19 cellular contexts compared by ENCODE assay signal in the genomic region with DNA sequence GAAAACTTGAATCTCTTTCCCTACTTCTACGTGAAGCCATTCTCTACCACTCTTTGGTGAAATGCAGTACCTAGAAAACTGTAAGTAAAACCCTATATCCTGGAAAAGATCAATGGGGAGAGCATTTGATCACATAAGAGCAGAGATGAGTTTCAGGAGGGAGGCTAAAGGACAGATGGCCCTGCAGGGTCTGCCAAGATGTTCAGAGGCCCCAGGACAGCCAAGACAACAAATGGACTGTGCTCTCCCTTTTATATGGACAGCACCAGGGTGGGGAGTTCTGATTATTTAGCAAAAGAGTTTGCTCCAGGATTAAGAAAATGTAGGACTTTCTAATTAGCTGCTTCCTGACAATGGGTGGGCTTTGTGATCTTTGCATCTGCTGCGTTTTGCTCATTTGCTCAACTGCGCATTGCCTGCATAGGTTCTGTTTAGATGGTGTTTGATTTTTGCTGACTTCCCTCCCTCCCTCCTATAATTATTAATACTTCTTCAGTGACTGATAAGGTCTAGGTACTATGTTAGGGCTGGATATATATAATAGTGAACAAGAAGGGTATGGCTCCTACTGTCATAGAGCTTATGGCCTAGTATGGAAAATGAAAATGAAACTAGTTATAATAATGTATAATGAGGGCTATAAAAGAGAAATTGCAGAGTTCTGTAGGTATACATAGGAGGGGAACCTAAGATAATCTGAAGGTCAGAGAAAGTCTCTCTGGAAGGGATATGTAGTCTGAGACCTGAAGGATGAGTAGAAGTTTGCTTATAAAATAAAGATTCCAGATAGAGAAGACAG.
DNase-seq lines count a peak whose midpoint lies in the region; ATAC-seq and TF ChIP-seq lines count a peak whose summit lies in the region.
"Had no signal": no experiment of that assay in that cellular context is flagged by ENCODE, and none has a peak within 500 bp of the region (broad histone marks: within the 10 kb centered on the region; RNA-seq: fewer than 3 reads in every experiment).

No MANE protein-coding gene starts in this region.

- no peaks in the 10 kb centered on the region for H3K36me3 Mint-ChIP-seq in CD4-positive, CD25-positive, alpha-beta regulatory T cell
- peaks cover 6% of the 10 kb centered on the region for H3K36me3 Mint-ChIP-seq in WTC11

- peak overlapping the region in 3 of 4 donors; percentile 48 to 68 (median 67) for H3K4me3 Mint-ChIP-seq in CD4-positive, CD25-positive, alpha-beta regulatory T cell
- no peak overlapping the region for H3K4me3 Mint-ChIP-seq in WTC11

- H3K27ac ChIP-seq in CD4-positive, CD25-positive, alpha-beta regulatory T cell (ENCODE audit: insufficient read depth, low read length, poor library complexity, severe bottlenecking) = no peak overlapping the region
- H3K27ac ChIP-seq: colonic mucosa, epithelial cell of prostate, VCaP had no signal

- H3K9me3 Mint-ChIP-seq in CD4-positive, CD25-positive, alpha-beta regulatory T cell = peaks cover 0 to 9% (median 4%) of the 10 kb centered on the region in 7 donors
- H3K9me3 Mint-ChIP-seq in WTC11 = peaks cover 21% of the 10 kb centered on the region

- no peaks in the 10 kb centered on the region for H3K36me3 ChIP-seq in CD4-positive, CD25-positive, alpha-beta regulatory T cell (ENCODE audit: control insufficient read depth, insufficient read depth, low read length)
- H3K36me3 ChIP-seq: colonic mucosa had no signal

- intact Hi-C loops in left colon (cut with DNase I, micrococcal nuclease) = no loop called here

- POLR2A ChIA-PET in WTC11 (lab: Charles Lee) = no interaction called here

- peak in 1 of 3 donors; percentile 15 for DNase-seq in CD4-positive, CD25-positive, alpha-beta regulatory T cell
- DNase-seq in WTC11 (ENCODE audit: low spot score) = no peak
- DNase-seq in left colon = no peak
- DNase-seq in hepatic stellate cell (ENCODE audit: low spot score) = no peak
- no peak for DNase-seq in inferior parietal cortex (ENCODE audit: extremely low spot score)
- no peak for DNase-seq in activated gamma-delta T cell (lab: John Stamatoyannopoulos, UW)
- DNase-seq in SHP77 treated with DMSO at 0.1 percent for 48 hours (lab: John Stamatoyannopoulos, UW) = no peak
- DNase-seq: activated CD8-positive, alpha-beta memory T cell treated with anti-CD3 and anti-CD28 coated beads, Interleukin-2, amount 50 U/mL, for 48 hours; amniotic stem cell; colonic mucosa; DMS79 treated with DMSO at 0.1 percent for 48 hours; head of caudate nucleus; NCI-H187 treated with DMSO at 0.1 percent for 48 hours; NCI-H526; stimulated activated CD4-positive, alpha-beta T cell treated with anti-CD3 and anti-CD28 coated beads, Interleukin-12 subunit alpha, Interleukin-12 subunit beta, amount 100 ng/mL, for 4 hours had no signal

- no peak for TF ChIP-seq CTCF in WTC11 (IDR thresholded peaks at IDR 0.05)

- CTCF ChIA-PET in WTC11 (lab: Charles Lee) = no interaction called here

- H3K4me1 Mint-ChIP-seq in CD4-positive, CD25-positive, alpha-beta regulatory T cell = peaks cover 8 to 16% (median 9%) of the 10 kb centered on the region in 4 donors
- H3K4me1 Mint-ChIP-seq in WTC11 = peaks cover 17% of the 10 kb centered on the region

- peaks cover 2% of the 10 kb centered on the region for H3K27me3 ChIP-seq in CD4-positive, CD25-positive, alpha-beta regulatory T cell (ENCODE audit: control insufficient read depth, insufficient read depth, low read length)
- H3K27me3 ChIP-seq: colonic mucosa had no signal

- peaks cover 5% of the 10 kb centered on the region for H3K27me3 Mint-ChIP-seq in CD4-positive, CD25-positive, alpha-beta regulatory T cell
- peaks cover 2% of the 10 kb centered on the region; the same call in 1 of the 2 replicates for H3K27me3 Mint-ChIP-seq in WTC11 (ENCODE audit: low read depth)

- peak overlapping the region; percentile 2 to 82 (median 70) for H3K27ac Mint-ChIP-seq in CD4-positive, CD25-positive, alpha-beta regulatory T cell
- no peak overlapping the region for H3K27ac Mint-ChIP-seq in WTC11

- H3K9me3 ChIP-seq in CD4-positive, CD25-positive, alpha-beta regulatory T cell (ENCODE audit: control insufficient read depth in 2 of 2, low read length in 2 of 2) = no peaks in the 10 kb centered on the region
- H3K9me3 ChIP-seq: colonic mucosa had no signal

- ATAC-seq in CD4-positive, CD25-positive, alpha-beta regulatory T cell (ENCODE audit: low read depth in 2 of 2) = peak; percentile 45 to 46
- peak; percentile 42 for ATAC-seq in GM18909 (IDR thresholded peaks at IDR 0.05; ENCODE audit: poor library complexity, unreplicated experiment)
- ATAC-seq in WTC11 = peak; percentile 34
- peak; percentile 100 for ATAC-seq in left colon
- ATAC-seq: Panc1 had no signal

- peaks cover 3% of the 10 kb centered on the region for H3K4me1 ChIP-seq in CD4-positive, CD25-positive, alpha-beta regulatory T cell (ENCODE audit: control insufficient read depth, insufficient read depth, low read length, poor library complexity, severe bottlenecking)

- H3K4me3 ChIP-seq in CD4-positive, CD25-positive, alpha-beta regulatory T cell (ENCODE audit: low read depth, low read length) = peak overlapping the region; percentile 64
- H3K4me3 ChIP-seq: colonic mucosa had no signal

TF ChIP-seq in WTC11, 78 proteins besides CTCF, POLR2A, EP300 and RAD21 (continues in another document):
- TF ChIP-seq ETV6 (CRISPR knock-in tag; IDR thresholded peaks at IDR 0.05) (no peak), ZNF416 (CRISPR knock-in tag; IDR thresholded peaks at IDR 0.05) (no peak), TEAD1 (CRISPR knock-in tag; IDR thresholded peaks at IDR 0.05) (no peak), NR2C2 (CRISPR knock-in tag; IDR thresholded peaks at IDR 0.05) (no peak), JAZF1 (CRISPR knock-in tag; IDR thresholded peaks at IDR 0.05) (no peak), SMAD4 (CRISPR knock-in tag; IDR thresholded peaks at IDR 0.05) (no peak)
- TF ChIP-seq, protein P1, sequence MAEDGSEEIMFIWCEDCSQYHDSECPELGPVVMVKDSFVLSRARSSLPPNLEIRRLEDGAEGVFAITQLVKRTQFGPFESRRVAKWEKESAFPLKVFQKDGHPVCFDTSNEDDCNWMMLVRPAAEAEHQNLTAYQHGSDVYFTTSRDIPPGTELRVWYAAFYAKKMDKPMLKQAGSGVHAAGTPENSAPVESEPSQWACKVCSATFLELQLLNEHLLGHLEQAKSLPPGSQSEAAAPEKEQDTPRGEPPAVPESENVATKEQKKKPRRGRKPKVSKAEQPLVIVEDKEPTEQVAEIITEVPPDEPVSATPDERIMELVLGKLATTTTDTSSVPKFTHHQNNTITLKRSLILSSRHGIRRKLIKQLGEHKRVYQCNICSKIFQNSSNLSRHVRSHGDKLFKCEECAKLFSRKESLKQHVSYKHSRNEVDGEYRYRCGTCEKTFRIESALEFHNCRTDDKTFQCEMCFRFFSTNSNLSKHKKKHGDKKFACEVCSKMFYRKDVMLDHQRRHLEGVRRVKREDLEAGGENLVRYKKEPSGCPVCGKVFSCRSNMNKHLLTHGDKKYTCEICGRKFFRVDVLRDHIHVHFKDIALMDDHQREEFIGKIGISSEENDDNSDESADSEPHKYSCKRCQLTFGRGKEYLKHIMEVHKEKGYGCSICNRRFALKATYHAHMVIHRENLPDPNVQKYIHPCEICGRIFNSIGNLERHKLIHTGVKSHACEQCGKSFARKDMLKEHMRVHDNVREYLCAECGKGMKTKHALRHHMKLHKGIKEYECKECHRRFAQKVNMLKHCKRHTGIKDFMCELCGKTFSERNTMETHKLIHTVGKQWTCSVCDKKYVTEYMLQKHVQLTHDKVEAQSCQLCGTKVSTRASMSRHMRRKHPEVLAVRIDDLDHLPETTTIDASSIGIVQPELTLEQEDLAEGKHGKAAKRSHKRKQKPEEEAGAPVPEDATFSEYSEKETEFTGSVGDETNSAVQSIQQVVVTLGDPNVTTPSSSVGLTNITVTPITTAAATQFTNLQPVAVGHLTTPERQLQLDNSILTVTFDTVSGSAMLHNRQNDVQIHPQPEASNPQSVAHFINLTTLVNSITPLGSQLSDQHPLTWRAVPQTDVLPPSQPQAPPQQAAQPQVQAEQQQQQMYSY (CRISPR knock-in tag; IDR thresholded peaks at IDR 0.05) = no peak
- TF ChIP-seq, protein P2, sequence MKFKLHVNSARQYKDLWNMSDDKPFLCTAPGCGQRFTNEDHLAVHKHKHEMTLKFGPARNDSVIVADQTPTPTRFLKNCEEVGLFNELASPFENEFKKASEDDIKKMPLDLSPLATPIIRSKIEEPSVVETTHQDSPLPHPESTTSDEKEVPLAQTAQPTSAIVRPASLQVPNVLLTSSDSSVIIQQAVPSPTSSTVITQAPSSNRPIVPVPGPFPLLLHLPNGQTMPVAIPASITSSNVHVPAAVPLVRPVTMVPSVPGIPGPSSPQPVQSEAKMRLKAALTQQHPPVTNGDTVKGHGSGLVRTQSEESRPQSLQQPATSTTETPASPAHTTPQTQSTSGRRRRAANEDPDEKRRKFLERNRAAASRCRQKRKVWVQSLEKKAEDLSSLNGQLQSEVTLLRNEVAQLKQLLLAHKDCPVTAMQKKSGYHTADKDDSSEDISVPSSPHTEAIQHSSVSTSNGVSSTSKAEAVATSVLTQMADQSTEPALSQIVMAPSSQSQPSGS (CRISPR knock-in tag; IDR thresholded peaks at IDR 0.05; ENCODE audit: borderline replicate concordance, low read depth) = no peak
- TF ChIP-seq, protein P3, sequence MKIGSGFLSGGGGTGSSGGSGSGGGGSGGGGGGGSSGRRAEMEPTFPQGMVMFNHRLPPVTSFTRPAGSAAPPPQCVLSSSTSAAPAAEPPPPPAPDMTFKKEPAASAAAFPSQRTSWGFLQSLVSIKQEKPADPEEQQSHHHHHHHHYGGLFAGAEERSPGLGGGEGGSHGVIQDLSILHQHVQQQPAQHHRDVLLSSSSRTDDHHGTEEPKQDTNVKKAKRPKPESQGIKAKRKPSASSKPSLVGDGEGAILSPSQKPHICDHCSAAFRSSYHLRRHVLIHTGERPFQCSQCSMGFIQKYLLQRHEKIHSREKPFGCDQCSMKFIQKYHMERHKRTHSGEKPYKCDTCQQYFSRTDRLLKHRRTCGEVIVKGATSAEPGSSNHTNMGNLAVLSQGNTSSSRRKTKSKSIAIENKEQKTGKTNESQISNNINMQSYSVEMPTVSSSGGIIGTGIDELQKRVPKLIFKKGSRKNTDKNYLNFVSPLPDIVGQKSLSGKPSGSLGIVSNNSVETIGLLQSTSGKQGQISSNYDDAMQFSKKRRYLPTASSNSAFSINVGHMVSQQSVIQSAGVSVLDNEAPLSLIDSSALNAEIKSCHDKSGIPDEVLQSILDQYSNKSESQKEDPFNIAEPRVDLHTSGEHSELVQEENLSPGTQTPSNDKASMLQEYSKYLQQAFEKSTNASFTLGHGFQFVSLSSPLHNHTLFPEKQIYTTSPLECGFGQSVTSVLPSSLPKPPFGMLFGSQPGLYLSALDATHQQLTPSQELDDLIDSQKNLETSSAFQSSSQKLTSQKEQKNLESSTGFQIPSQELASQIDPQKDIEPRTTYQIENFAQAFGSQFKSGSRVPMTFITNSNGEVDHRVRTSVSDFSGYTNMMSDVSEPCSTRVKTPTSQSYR (CRISPR knock-in tag; IDR thresholded peaks at IDR 0.05) = no peak

Comparison
In these comparisons a context has a peak if more than half of its experiments do, and no peak if none do; other contexts are left out.
1. ATAC-seq: peak in every context shown above with its lines; median percentile 100 in left colon; 46 in CD4-positive, CD25-positive, alpha-beta regulatory T cell; 42 in GM18909; 34 in WTC11.